ENCODE assay signal across 8 cellular contexts in genomic region chr16:88649924-88650748, GRCh38. TPM values are rescaled to one million over a fixed set of nuclear protein-coding genes. Genes with fewer than 3 reads are reported as not detected.
DNase-seq lines count a peak whose midpoint lies in the region; ATAC-seq and TF ChIP-seq lines count a peak whose summit lies in the region.

No MANE protein-coding gene starts in this region.

- peaks cover 15 to 30% (median 26%) of the 10 kb centered on the region in 4 donors for H3K4me1 ChIP-seq in esophagus muscularis mucosa

- H3K27me3 ChIP-seq in esophagus muscularis mucosa: peaks cover 0 to 28% (median 0%) of the 10 kb centered on the region in 4 donors

- peaks cover 0 to 31% (median 26%) of the 10 kb centered on the region in 4 donors for H3K36me3 ChIP-seq in esophagus muscularis mucosa

- no peaks in the 10 kb centered on the region for H3K9me3 ChIP-seq in esophagus muscularis mucosa

- WGBS in esophagus muscularis mucosa: 10% methylated on average over 2 of the region's 37 CpGs

- TF ChIP-seq CTCF in esophagus muscularis mucosa (IDR thresholded peaks at IDR 0.05) (no peak), neural crest cell (conservative IDR thresholded peaks at IDR 0.05) (no peak)

- intact Hi-C loops in esophagus muscularis mucosa (cut with DNase I): no loop called here

- H3K27ac Mint-ChIP-seq in T-helper 1 cell treated with Interleukin-12 subunit alpha and Interleukin-12 subunit beta and Interleukin-4 antibody, amounts not matched to agents 30 μg/mL and 1 μg/mL, for 36 hours: peak overlapping the region; percentile 75
- H3K27ac Mint-ChIP-seq in neural crest cell (ENCODE audit: unreplicated experiment): no peak overlapping the region

- ATAC-seq in GM18520 (IDR thresholded peaks at IDR 0.05; ENCODE audit: unreplicated experiment) (peak; percentile 1), HG03354 (IDR thresholded peaks at IDR 0.05; ENCODE audit: poor library complexity, severe bottlenecking, unreplicated experiment) (peak; percentile 13), GM18868 (IDR thresholded peaks at IDR 0.05; ENCODE audit: unreplicated experiment) (no peak)

- peak; percentile 39 for DNase-seq in A172 (ENCODE audit: low spot score)
- no peak for DNase-seq in esophagus muscularis mucosa (ENCODE audit: extremely low spot score)
- DNase-seq in neural crest cell (ENCODE audit: low read depth, low spot score): no peak
- no peak for DNase-seq in NCI-H1417 treated with DMSO at 0.1 percent for 48 hours (lab: John Stamatoyannopoulos, UW)

- peaks cover 13% of the 10 kb centered on the region for H3K4me1 Mint-ChIP-seq in T-helper 1 cell treated with Interleukin-12 subunit alpha and Interleukin-12 subunit beta and Interleukin-4 antibody, amounts not matched to agents 30 μg/mL and 1 μg/mL, for 36 hours (ENCODE audit: low read depth)
- peaks cover 19% of the 10 kb centered on the region for H3K4me1 Mint-ChIP-seq in neural crest cell

- peak overlapping the region; percentile 55 to 73 (median 67) for H3K27ac ChIP-seq in esophagus muscularis mucosa (replicated peaks in 1 of 4)

- H3K4me3 ChIP-seq in esophagus muscularis mucosa: peak overlapping the region; percentile 57 to 72 (median 64)

- TF ChIP-seq POLR2A in esophagus muscularis mucosa (IDR thresholded peaks at IDR 0.05; ENCODE audit: low read depth): no peak

- H3K9me3 Mint-ChIP-seq in T-helper 1 cell treated with Interleukin-12 subunit alpha and Interleukin-12 subunit beta and Interleukin-4 antibody, amounts not matched to agents 30 μg/mL and 1 μg/mL, for 36 hours: no peaks in the 10 kb centered on the region
- H3K9me3 Mint-ChIP-seq in neural crest cell: no peaks in the 10 kb centered on the region

- H3K36me3 Mint-ChIP-seq in T-helper 1 cell treated with Interleukin-12 subunit alpha and Interleukin-12 subunit beta and Interleukin-4 antibody, amounts not matched to agents 30 μg/mL and 1 μg/mL, for 36 hours (ENCODE audit: low read depth): peaks cover 20% of the 10 kb centered on the region
- no peaks in the 10 kb centered on the region for H3K36me3 Mint-ChIP-seq in neural crest cell (ENCODE audit: low read depth)

- TF ChIP-seq EP300 in esophagus muscularis mucosa (IDR thresholded peaks at IDR 0.05): no peak

- H3K27me3 Mint-ChIP-seq in T-helper 1 cell treated with Interleukin-12 subunit alpha and Interleukin-12 subunit beta and Interleukin-4 antibody, amounts not matched to agents 30 μg/mL and 1 μg/mL, for 36 hours (ENCODE audit: low read depth): no peaks in the 10 kb centered on the region
- no peaks in the 10 kb centered on the region for H3K27me3 Mint-ChIP-seq in neural crest cell (ENCODE audit: low read depth)

- peak overlapping the region; percentile 89 for H3K4me3 Mint-ChIP-seq in T-helper 1 cell treated with Interleukin-12 subunit alpha and Interleukin-12 subunit beta and Interleukin-4 antibody, amounts not matched to agents 30 μg/mL and 1 μg/mL, for 36 hours
- peak overlapping the region; percentile 74 for H3K4me3 Mint-ChIP-seq in neural crest cell

RNA-seq across cellular contexts. Expression of gene CYBA, which starts 0.7 kb away (rescaled TPM):
- 0.19 TPM in 1 of 2 replicates, not detected in the other for total RNA-seq in A172 (2014; rRNA removed; shearing (Covaris generic))
- total RNA-seq in esophagus muscularis mucosa (100 to 1,000 TPM in 2 of 4 donors, 10 to 100 TPM in 2; 46.5 to 156 (median 99.2) TPM), neural crest cell (22.0 and 22.3 TPM in 2 replicates)

RNA-seq across cellular contexts. Expression of gene IL17C, which starts 11.8 kb away (rescaled TPM):
- not detected in 2 replicates for total RNA-seq in A172 (2014; rRNA removed; shearing (Covaris generic))
- total RNA-seq in esophagus muscularis mucosa: not detected
- total RNA-seq in neural crest cell: 0.23 TPM in 1 of 2 replicates, not detected in the other

RNA-seq across cellular contexts. Expression of gene MVD, which starts 12.8 kb away (rescaled TPM):
- total RNA-seq in A172 (2014; rRNA removed; shearing (Covaris generic)): 53.8 and 56.3 TPM in 2 replicates
- total RNA-seq in esophagus muscularis mucosa (10 to 100 TPM; 27.0 to 32.4 (median 29.3) TPM), neural crest cell (171 and 196 TPM in 2 replicates)

RNA-seq across cellular contexts. Expression of gene SNAI3, which starts 36.2 kb away (rescaled TPM):
- total RNA-seq in A172 (2014; rRNA removed; shearing (Covaris generic)): not detected in 2 replicates
- under 1 TPM; 0.26 to 0.83 (median 0.59) TPM for total RNA-seq in esophagus muscularis mucosa
- not detected in 2 replicates for total RNA-seq in neural crest cell

RNA-seq across cellular contexts. Expression of gene RNF166, which starts 56.1 kb away (rescaled TPM):
- 43.6 and 51.2 TPM in 2 replicates for total RNA-seq in A172 (2014; rRNA removed; shearing (Covaris generic))
- total RNA-seq in esophagus muscularis mucosa (10 to 100 TPM; 23.3 to 33.5 (median 27.5) TPM), neural crest cell (30.7 and 31.3 TPM in 2 replicates)

Comparison
In these comparisons a context has a peak if more than half of its experiments do, and no peak if none do; other contexts are left out.
1. RNA of gene CYBA, which starts 0.7 kb away (total RNA-seq): 46.5 to 156 TPM in esophagus muscularis mucosa and 22.0 to 22.3 TPM in neural crest cell; 0.19 TPM in A172; every median in the first group is over 10 times any median in the second.